In genomic region chr11:22713336-22713735, GRCh38 we compare ENCODE assay signal across 26 cellular contexts.
"Had no signal": no experiment of that assay in that cellular context is flagged by ENCODE, and none has a peak within 500 bp of the region (broad histone marks: within the 10 kb centered on the region; RNA-seq: fewer than 3 reads in every experiment).

No MANE protein-coding gene starts in this region.

- H3K9ac ChIP-seq: neural progenitor cell, parathyroid adenoma had no signal

- H3K27me3 ChIP-seq: neural progenitor cell, ovary, right lobe of liver, sigmoid colon, spleen, stomach, thyroid gland, tibial nerve, upper lobe of left lung, vagina had no signal

- H3K79me2 ChIP-seq: parathyroid adenoma had no signal

- ATAC-seq: natural killer cell; psoas muscle; right cardiac atrium; right lobe of liver; stimulated activated memory B cell treated with anti-CD40 and anti-IgM and Interleukin-4, amounts not matched to agents 10 μg/mL and 1 μg/mL and 100 μg/mL, for 72 hours had no signal

- H3K4me1 ChIP-seq: neural progenitor cell, parathyroid adenoma, psoas muscle, right lobe of liver, sigmoid colon, spleen, stomach, thyroid gland, tibial nerve, upper lobe of left lung, vagina had no signal

- H3K36me3 ChIP-seq: neural progenitor cell, ovary, right lobe of liver, sigmoid colon, spleen, stomach, thoracic aorta, thyroid gland, tibial nerve, upper lobe of left lung, vagina had no signal

- DNase-seq: natural killer cell; occipital lobe; ovary; posterior cingulate gyrus; psoas muscle; right cardiac atrium; right lobe of liver; sigmoid colon; spleen; stimulated activated CD4-positive, alpha-beta T cell treated with anti-CD3 and anti-CD28 coated beads, Interleukin-12 subunit alpha, Interleukin-12 subunit beta, amount 100 ng/mL, for 4 hours; stimulated activated CD4-positive, alpha-beta T cell treated with anti-CD3 and anti-CD28 coated beads, Interleukin-1b, Interleukin-23, amount 100 ng/mL, for 48 hours; stimulated activated CD4-positive, alpha-beta T cell treated with anti-CD3 and anti-CD28 coated beads, Interleukin-4, amount 100 ng/mL, for 1 hour; stimulated activated CD4-positive, alpha-beta T cell treated with anti-CD3 and anti-CD28 coated beads, Interleukin-4, amount 100 ng/mL, for 4 hours; stimulated activated CD8-positive, alpha-beta memory T cell treated with anti-CD3 and anti-CD28 coated beads, Interleukin-4, amount 100 ng/mL, for 48 hours; stimulated activated naive CD4-positive, alpha-beta T cell; stomach; thyroid gland; upper lobe of left lung had no signal

- H3K27ac ChIP-seq: neural progenitor cell, ovary, parathyroid adenoma, psoas muscle, right lobe of liver, sigmoid colon, spleen, stomach, thoracic aorta, thyroid gland, tibial nerve, upper lobe of left lung, vagina had no signal

- FAIRE-seq: urothelium cell line had no signal

- H3K4me2 ChIP-seq: neural progenitor cell, smooth muscle cell had no signal

- H3K4me3 ChIP-seq: neural progenitor cell, ovary, psoas muscle, right lobe of liver, sigmoid colon, smooth muscle cell, spleen, stomach, thoracic aorta, thyroid gland, tibial nerve, upper lobe of left lung, vagina had no signal

- H2AFZ ChIP-seq: neural progenitor cell, parathyroid adenoma had no signal

- H3K9me3 ChIP-seq: ovary, psoas muscle, right lobe of liver, thoracic aorta, thyroid gland, vagina had no signal
